Comparison of ENCODE assay signal across 34 cellular contexts in the genomic region with DNA sequence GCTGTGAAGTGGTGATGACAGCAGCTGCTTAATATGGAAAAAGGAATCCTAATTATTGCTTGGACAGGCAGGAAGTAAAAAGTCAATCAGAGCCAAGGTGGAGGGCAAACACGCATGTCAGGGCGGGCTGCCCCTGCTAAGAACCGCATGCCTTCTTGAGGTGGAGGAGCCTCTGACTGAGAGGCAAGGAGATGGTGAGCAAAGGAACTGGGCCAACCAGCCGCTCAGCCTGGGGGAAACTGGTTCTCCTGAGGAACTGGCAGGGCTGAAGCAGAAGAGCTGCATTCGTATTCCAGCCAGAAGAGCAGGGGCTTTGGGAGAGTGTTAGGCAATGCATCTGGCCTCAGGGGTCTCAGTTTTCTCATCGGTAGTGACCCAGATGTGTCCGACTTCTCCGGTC. TPM values are rescaled to one million over a fixed set of nuclear protein-coding genes. Genes with fewer than 3 reads are reported as not detected.
"Had no signal": no experiment of that assay in that cellular context is flagged by ENCODE, and none has a peak within 500 bp of the region (broad histone marks: within the 10 kb centered on the region; RNA-seq: fewer than 3 reads in every experiment).

No MANE protein-coding gene starts in this region.

- H3K4me3 Mint-ChIP-seq: activated CD8-positive, alpha-beta T cell treated with anti-CD3 and anti-CD28 coated beads for 36 hours; activated naive CD4-positive, alpha-beta T cell treated with anti-CD3 and anti-CD28 coated beads, Interleukin-2, amount 50 U/mL, for 24 hours; activated naive CD8-positive, alpha-beta T cell treated with anti-CD3 and anti-CD28 coated beads, Interleukin-2, amount 10 ng/mL, durations not matched to agents 7 days and 5 days; activated T-cell treated with anti-CD3 and anti-CD28 coated beads, Interleukin-2, amount 50 U/mL, for 72 hours; activated T-helper 17 cell treated with anti-CD3 and anti-CD28 coated beads, Interleukin-2, amount 50 U/mL, for 72 hours; T-helper 1 cell treated with Interleukin-12 subunit alpha and Interleukin-12 subunit beta and Interleukin-4 antibody, amounts not matched to agents 30 μg/mL and 1 μg/mL, for 36 hours had no signal

- H3K4me1 Mint-ChIP-seq: activated T-helper 17 cell treated with anti-CD3 and anti-CD28 coated beads, Interleukin-2, amount 50 U/mL, for 72 hours had no signal

- H3K27ac ChIP-seq: ascending aorta, SJSA1 had no signal

- H3K4me3 ChIP-seq: ascending aorta, SJSA1 had no signal

- H3K27me3 ChIP-seq: ascending aorta had no signal

- H3K27ac Mint-ChIP-seq: activated CD8-positive, alpha-beta T cell treated with anti-CD3 and anti-CD28 coated beads for 36 hours; activated naive CD4-positive, alpha-beta T cell treated with anti-CD3 and anti-CD28 coated beads, Interleukin-2, amount 50 U/mL, for 24 hours; activated naive CD8-positive, alpha-beta T cell treated with anti-CD3 and anti-CD28 coated beads, Interleukin-2, amount 10 ng/mL, durations not matched to agents 7 days and 5 days; activated T-cell treated with anti-CD3 and anti-CD28 coated beads, Interleukin-2, amount 50 U/mL, for 72 hours; activated T-helper 17 cell treated with anti-CD3 and anti-CD28 coated beads, Interleukin-2, amount 50 U/mL, for 72 hours; T-helper 1 cell treated with Interleukin-12 subunit alpha and Interleukin-12 subunit beta and Interleukin-4 antibody, amounts not matched to agents 30 μg/mL and 1 μg/mL, for 36 hours had no signal

- H3K4me2 ChIP-seq: SK-N-SH had no signal

- H3K36me3 ChIP-seq: ascending aorta, SJSA1, WERI-Rb-1 had no signal

- H3K9ac ChIP-seq: SK-N-SH had no signal

- DNase-seq: activated CD4-positive, alpha-beta T cell treated with anti-CD3 and anti-CD28 coated beads for 1 hour; activated CD4-positive, alpha-beta T cell treated with anti-CD3 and anti-CD28 coated beads for 48 hours; activated CD4-positive, alpha-beta T cell treated with anti-CD3 and anti-CD28 coated beads, Interleukin-2, amount 50 U/mL, for 4 hours; activated CD4-positive, CD25-positive, alpha-beta regulatory T cell; activated CD8-positive, alpha-beta T cell treated with anti-CD3 and anti-CD28 coated beads for 36 hours; activated effector memory CD4-positive, alpha-beta T cell treated with anti-CD3 and anti-CD28 coated beads, Interleukin-2, amount 50 U/mL, for 16 hours; activated naive CD4-positive, alpha-beta T cell; activated naive CD8-positive, alpha-beta T cell treated with anti-CD3 and anti-CD28 coated beads, Interleukin-2, amount 10 ng/mL, durations not matched to agents 7 days and 5 days; activated T-cell treated with anti-CD3 and anti-CD28 coated beads, Interleukin-2, amount 50 U/mL, for 1 hour; activated T-cell treated with anti-CD3 and anti-CD28 coated beads, Interleukin-2, amount 50 U/mL, for 72 hours; amygdala; Karpas-422; KBM-7; NCI-H1105; NCI-H1417 treated with DMSO at 0.1 percent for 48 hours; NCI-H187 treated with DMSO at 0.1 percent for 48 hours; NCI-H2081; NCI-H345; NCI-H526; NCI-H774; SHP77 treated with DMSO at 0.1 percent for 48 hours; SK-N-SH; WERI-Rb-1 had no signal

- H3K9me3 ChIP-seq: ascending aorta, SJSA1, SK-N-SH had no signal

- H3K4me1 ChIP-seq: ascending aorta, SJSA1 had no signal

- H3K36me3 Mint-ChIP-seq: activated naive CD4-positive, alpha-beta T cell treated with anti-CD3 and anti-CD28 coated beads, Interleukin-2, amount 50 U/mL, for 24 hours; activated naive CD8-positive, alpha-beta T cell treated with anti-CD3 and anti-CD28 coated beads, Interleukin-2, amount 10 ng/mL, durations not matched to agents 7 days and 5 days had no signal

- H3K9me3 Mint-ChIP-seq: activated CD8-positive, alpha-beta T cell treated with anti-CD3 and anti-CD28 coated beads for 36 hours; activated naive CD4-positive, alpha-beta T cell treated with anti-CD3 and anti-CD28 coated beads, Interleukin-2, amount 50 U/mL, for 24 hours; activated naive CD8-positive, alpha-beta T cell treated with anti-CD3 and anti-CD28 coated beads, Interleukin-2, amount 10 ng/mL, durations not matched to agents 7 days and 5 days; activated T-cell treated with anti-CD3 and anti-CD28 coated beads, Interleukin-2, amount 50 U/mL, for 72 hours; activated T-helper 17 cell treated with anti-CD3 and anti-CD28 coated beads, Interleukin-2, amount 50 U/mL, for 72 hours; T-helper 1 cell treated with Interleukin-12 subunit alpha and Interleukin-12 subunit beta and Interleukin-4 antibody, amounts not matched to agents 30 μg/mL and 1 μg/mL, for 36 hours had no signal

RNA-seq across cellular contexts. Expression of a gene that starts 13.1 kb away (rescaled TPM):
- total RNA-seq: activated CD8-positive, alpha-beta memory T cell treated with anti-CD3 and anti-CD28 coated beads for 36 hours; activated CD8-positive, alpha-beta T cell treated with anti-CD3 and anti-CD28 coated beads for 36 hours; activated naive CD8-positive, alpha-beta T cell treated with anti-CD3 and anti-CD28 coated beads, Interleukin-2, amount 10 ng/mL, durations not matched to agents 7 days and 5 days; activated T-cell treated with anti-CD3 and anti-CD28 coated beads, Interleukin-2, amount 50 U/mL, for 72 hours; activated T-helper 17 cell treated with anti-CD3 and anti-CD28 coated beads, Interleukin-2, amount 50 U/mL, for 72 hours; ascending aorta; cardiac septum; MCF 10A; NCI-H460; RPMI7951; SJSA1 had no signal
- polyA plus RNA-seq: adipose tissue, SK-N-SH had no signal
